ENCODE assay signal across 22 cellular contexts in the genomic region with DNA sequence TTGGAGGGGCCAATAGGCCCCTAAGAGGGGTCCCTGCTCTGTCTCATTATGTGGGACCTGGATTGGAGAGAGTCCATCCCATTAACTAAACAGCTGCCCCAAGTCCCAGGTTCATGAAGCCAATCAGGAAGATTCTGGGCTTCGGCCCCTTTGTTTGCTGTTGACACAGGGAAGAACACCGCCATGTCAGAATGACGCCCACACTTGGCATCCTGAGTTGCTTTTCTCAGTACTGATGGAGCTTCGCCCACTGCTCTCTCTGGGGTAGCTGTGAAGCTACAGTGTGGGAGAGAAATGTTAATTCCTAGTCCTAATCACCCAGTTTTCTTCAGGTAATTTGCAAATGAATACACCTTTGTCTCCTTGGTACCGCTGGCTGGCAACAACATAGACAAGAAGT.
DNase-seq lines count a peak whose midpoint lies in the region; ATAC-seq lines count a peak whose summit lies in the region.
"Had no signal": no experiment of that assay in that cellular context is flagged by ENCODE, and none has a peak within 500 bp of the region (broad histone marks: within the 10 kb centered on the region; RNA-seq: fewer than 3 reads in every experiment).

No MANE protein-coding gene starts in this region.

- peaks cover 14 to 19% of the 10 kb centered on the region in 2 donors for H3K36me3 Mint-ChIP-seq in activated naive CD4-positive, alpha-beta T cell treated with anti-CD3 and anti-CD28 coated beads, Interleukin-2, amount 50 U/mL, for 72 hours

- DNase-seq in H7 (peak; percentile 50), NT2/D1 (ENCODE audit: low read depth, low spot score) (peak; percentile 46), iPS-NIHi11 (ENCODE audit: low spot score) (peak; percentile 44), putamen (ENCODE audit: low spot score) (peak; percentile 30), SKM-1 (lab: John Stamatoyannopoulos, UW; ENCODE audit: unreplicated experiment) (no peak), activated T-cell treated with anti-CD3 and anti-CD28 coated beads for 4 hours (no peak)
- DNase-seq in activated naive CD4-positive, alpha-beta T cell treated with anti-CD3 and anti-CD28 coated beads, Interleukin-2, amount 50 U/mL, for 72 hours (ENCODE audit: low spot score in 2 of 2), result no peak
- DNase-seq: CD4-positive, alpha-beta T cell; DMS53; MM.1S; NCI-H1694; NCI-H2029 treated with DMSO at 0.1 percent for 48 hours; NCI-H2227 treated with DMSO at 0.1 percent for 48 hours; NCI-H526 treated with DMSO at 0.1 percent for 48 hours; OCI-M1; SHP77 treated with DMSO at 0.1 percent for 48 hours had no signal

- H3K36me3 ChIP-seq in H7 (replicated peaks; ENCODE audit: control insufficient read depth, insufficient read depth, low read length) (no peaks in the 10 kb centered on the region), NT2/D1 (ENCODE audit: insufficient read depth, insufficient read length, low read length) (no peaks in the 10 kb centered on the region)
- H3K36me3 ChIP-seq: Peyer's patch had no signal

- H3K27me3 ChIP-seq in H7 (ENCODE audit: control insufficient read depth, insufficient read depth, low read length) (no peaks in the 10 kb centered on the region; the same call in 1 of the 2 replicates), NT2/D1 (ENCODE audit: insufficient read depth, insufficient read length) (no peaks in the 10 kb centered on the region)
- H3K27me3 ChIP-seq: BLaER1 treated with 17β-estradiol and CSF1 and Interleukin-3, amounts not matched to agents 10 nM and 100 nM; Peyer's patch had no signal

- ATAC-seq in activated naive CD4-positive, alpha-beta T cell treated with anti-CD3 and anti-CD28 coated beads, Interleukin-2, amount 50 U/mL, for 72 hours, result no peak
- ATAC-seq: GM23338, HCT116 had no signal

- no peak overlapping the region for H3K9ac ChIP-seq in NT2/D1 (ENCODE audit: insufficient read length, low read depth)
- H3K9ac ChIP-seq: BLaER1 treated with 17β-estradiol and CSF1 and Interleukin-3, amounts not matched to agents 10 nM and 100 nM; KMS-11 had no signal

- H3K27ac Mint-ChIP-seq in activated naive CD4-positive, alpha-beta T cell treated with anti-CD3 and anti-CD28 coated beads, Interleukin-2, amount 50 U/mL, for 72 hours, result no peak overlapping the region
- H3K27ac Mint-ChIP-seq: CD4-positive, alpha-beta T cell; GM23338; IgD-negative memory B cell had no signal

- H3K9me3 Mint-ChIP-seq in activated naive CD4-positive, alpha-beta T cell treated with anti-CD3 and anti-CD28 coated beads, Interleukin-2, amount 50 U/mL, for 72 hours, result peaks cover 4 to 10% of the 10 kb centered on the region in 2 donors

- H3K4me3 ChIP-seq in H7 (ENCODE audit: insufficient read depth, low read depth, low read length), result no peak overlapping the region
- no peak overlapping the region for H3K4me3 ChIP-seq in NT2/D1 (ENCODE audit: insufficient read length, low read depth)
- H3K4me3 ChIP-seq: BLaER1 treated with 17β-estradiol and CSF1 and Interleukin-3, amounts not matched to agents 10 nM and 100 nM; GM23338; Peyer's patch had no signal

- H3K4me1 ChIP-seq in NT2/D1 (ENCODE audit: insufficient read depth, insufficient read length), result peaks cover 4% of the 10 kb centered on the region
- H3K4me1 ChIP-seq: Peyer's patch had no signal

- peaks cover 7% of the 10 kb centered on the region; the same call in 1 of the 2 replicates for H3K9me3 ChIP-seq in NT2/D1 (ENCODE audit: insufficient read depth, low read length)

Comparison
In these comparisons a context has a peak if more than half of its experiments do, and no peak if none do; other contexts are left out.
1. DNase-seq: peak in H7 (single experiment), NT2/D1 (single experiment), iPS-NIHi11 (single experiment) and putamen (single experiment); none in activated naive CD4-positive, alpha-beta T cell treated with anti-CD3 and anti-CD28 coated beads, Interleukin-2, amount 50 U/mL, for 72 hours (0 of 2), SKM-1 (single experiment) and activated T-cell treated with anti-CD3 and anti-CD28 coated beads for 4 hours (single experiment).